ENCODE assay signal across 8 cellular contexts in genomic region chr14:64707661-64708060, GRCh38. TPM values are rescaled to one million over a fixed set of nuclear protein-coding genes. Genes with fewer than 3 reads are reported as not detected.
DNase-seq lines count a peak whose midpoint lies in the region; ATAC-seq and TF ChIP-seq lines count a peak whose summit lies in the region.

No MANE protein-coding gene starts in this region.

- no peaks in the 10 kb centered on the region for H3K9me3 ChIP-seq in right atrium auricular region
- H3K9me3 ChIP-seq in stomach smooth muscle (ENCODE audit: control insufficient read depth in 2 of 2, low read length in 2 of 2), result no peaks in the 10 kb centered on the region

- TF ChIP-seq CTCF in WTC11 (IDR thresholded peaks at IDR 0.05) (no peak), right atrium auricular region (IDR thresholded peaks at IDR 0.05) (no peak)

- H3K9ac ChIP-seq in stomach smooth muscle (ENCODE audit: low read length in 2 of 2), result no peak overlapping the region

- DNase-seq in activated CD4-positive, alpha-beta T cell treated with anti-CD3 and anti-CD28 coated beads for 36 hours, result peak; percentile 27
- no peak for DNase-seq in activated CD4-positive, alpha-beta T cell treated with anti-CD3 and anti-CD28 coated beads for 1 hour
- DNase-seq in WTC11 (ENCODE audit: low spot score) (no peak), right atrium auricular region (ENCODE audit: low spot score) (no peak), NCI-H1417 treated with DMSO at 0.1 percent for 48 hours (lab: John Stamatoyannopoulos, UW) (no peak), NCI-H2227 treated with DMSO at 0.1 percent for 48 hours (lab: John Stamatoyannopoulos, UW) (no peak)

- H3K27ac Mint-ChIP-seq in activated CD4-positive, alpha-beta T cell treated with anti-CD3 and anti-CD28 coated beads for 36 hours, result peak overlapping the region; percentile 26
- H3K27ac Mint-ChIP-seq in WTC11, result no peak overlapping the region; the same call in 1 of the 2 replicates

- H3K4me1 Mint-ChIP-seq in activated CD4-positive, alpha-beta T cell treated with anti-CD3 and anti-CD28 coated beads for 36 hours, result peaks cover 41% of the 10 kb centered on the region
- peaks cover 69% of the 10 kb centered on the region for H3K4me1 Mint-ChIP-seq in WTC11

- peaks cover 2% of the 10 kb centered on the region for H3K9me3 Mint-ChIP-seq in activated CD4-positive, alpha-beta T cell treated with anti-CD3 and anti-CD28 coated beads for 36 hours (ENCODE audit: low read depth)
- peaks cover 10% of the 10 kb centered on the region for H3K9me3 Mint-ChIP-seq in WTC11

- CTCF ChIA-PET in activated CD4-positive, alpha-beta T cell treated with anti-CD3 and anti-CD28 coated beads for 36 hours (lab: Charles Lee), result no interaction called here
- CTCF ChIA-PET in WTC11 (lab: Charles Lee), result interaction anchor here (1.0 to 5.9 kb wide), 9 partner anchors 9 to 197 kb away, joined by 3 to 40 read pairs (median 6); no protein-coding TSS in a partner anchor

- no peaks in the 10 kb centered on the region for H3K36me3 Mint-ChIP-seq in activated CD4-positive, alpha-beta T cell treated with anti-CD3 and anti-CD28 coated beads for 36 hours (ENCODE audit: low read depth)
- H3K36me3 Mint-ChIP-seq in WTC11, result peaks cover 16% of the 10 kb centered on the region

- peak overlapping the region; percentile 86 to 88 for H3K27ac ChIP-seq in right atrium auricular region
- H3K27ac ChIP-seq in stomach smooth muscle (ENCODE audit: low read length), result peak overlapping the region; percentile 74

- peak; percentile 37 for ATAC-seq in activated CD4-positive, alpha-beta T cell treated with anti-CD3 and anti-CD28 coated beads for 36 hours
- ATAC-seq in WTC11, result no peak
- no peak for ATAC-seq in GM21737 (IDR thresholded peaks at IDR 0.05; ENCODE audit: unreplicated experiment)

- H3K27me3 ChIP-seq in right atrium auricular region, result no peaks in the 10 kb centered on the region
- H3K27me3 ChIP-seq in stomach smooth muscle (ENCODE audit: control insufficient read depth in 1 of 2, insufficient read depth in 2 of 2, low read length in 2 of 2), result no peaks in the 10 kb centered on the region

- H3K4me1 ChIP-seq in right atrium auricular region (peaks cover 0 to 78% of the 10 kb centered on the region in 2 donors), stomach smooth muscle (ENCODE audit: control insufficient read depth, insufficient read depth, low read length) (peaks cover 64% of the 10 kb centered on the region)

- intact Hi-C loops in activated CD4-positive, alpha-beta T cell treated with anti-CD3 and anti-CD28 coated beads for 36 hours (cut with DNase I, micrococcal nuclease), result no loop called here

- H3K36me3 ChIP-seq in right atrium auricular region (no peaks in the 10 kb centered on the region), stomach smooth muscle (ENCODE audit: control insufficient read depth in 2 of 2, insufficient read depth in 2 of 2, low read length in 2 of 2) (no peaks in the 10 kb centered on the region)

- no peak overlapping the region for H3K4me3 Mint-ChIP-seq in activated CD4-positive, alpha-beta T cell treated with anti-CD3 and anti-CD28 coated beads for 36 hours
- peak overlapping the region; percentile 84 for H3K4me3 Mint-ChIP-seq in WTC11

- POLR2A ChIA-PET in activated CD4-positive, alpha-beta T cell treated with anti-CD3 and anti-CD28 coated beads for 36 hours (lab: Charles Lee), result no interaction called here
- POLR2A ChIA-PET in WTC11 (lab: Charles Lee), result interaction anchor here (1.1 to 6.7 kb wide), 3 partner anchors 9 to 23 kb away, joined by 3 to 52 read pairs (median 4); no protein-coding TSS in a partner anchor

- H3K4me3 ChIP-seq in right atrium auricular region (peak overlapping the region in 1 of 2 donors; percentile 69), stomach smooth muscle (ENCODE audit: low read length in 2 of 2) (peak overlapping the region in 1 of 2 donors; percentile 15)

- peaks cover 32% of the 10 kb centered on the region for H3K27me3 Mint-ChIP-seq in activated CD4-positive, alpha-beta T cell treated with anti-CD3 and anti-CD28 coated beads for 36 hours
- H3K27me3 Mint-ChIP-seq in WTC11 (ENCODE audit: low read depth), result peaks cover 3% of the 10 kb centered on the region

TF ChIP-seq in WTC11, 78 proteins besides CTCF, POLR2A, EP300 and RAD21 (continues in another document):
- TF ChIP-seq ZNF532 (CRISPR knock-in tag; IDR thresholded peaks at IDR 0.05; ENCODE audit: borderline replicate concordance), result no peak
- no peak for TF ChIP-seq TP53 (CRISPR knock-in tag; IDR thresholded peaks at IDR 0.05)
- TF ChIP-seq CBFB (CRISPR knock-in tag; IDR thresholded peaks at IDR 0.05; ENCODE audit: low read depth), result no peak
- TF ChIP-seq, protein P1, sequence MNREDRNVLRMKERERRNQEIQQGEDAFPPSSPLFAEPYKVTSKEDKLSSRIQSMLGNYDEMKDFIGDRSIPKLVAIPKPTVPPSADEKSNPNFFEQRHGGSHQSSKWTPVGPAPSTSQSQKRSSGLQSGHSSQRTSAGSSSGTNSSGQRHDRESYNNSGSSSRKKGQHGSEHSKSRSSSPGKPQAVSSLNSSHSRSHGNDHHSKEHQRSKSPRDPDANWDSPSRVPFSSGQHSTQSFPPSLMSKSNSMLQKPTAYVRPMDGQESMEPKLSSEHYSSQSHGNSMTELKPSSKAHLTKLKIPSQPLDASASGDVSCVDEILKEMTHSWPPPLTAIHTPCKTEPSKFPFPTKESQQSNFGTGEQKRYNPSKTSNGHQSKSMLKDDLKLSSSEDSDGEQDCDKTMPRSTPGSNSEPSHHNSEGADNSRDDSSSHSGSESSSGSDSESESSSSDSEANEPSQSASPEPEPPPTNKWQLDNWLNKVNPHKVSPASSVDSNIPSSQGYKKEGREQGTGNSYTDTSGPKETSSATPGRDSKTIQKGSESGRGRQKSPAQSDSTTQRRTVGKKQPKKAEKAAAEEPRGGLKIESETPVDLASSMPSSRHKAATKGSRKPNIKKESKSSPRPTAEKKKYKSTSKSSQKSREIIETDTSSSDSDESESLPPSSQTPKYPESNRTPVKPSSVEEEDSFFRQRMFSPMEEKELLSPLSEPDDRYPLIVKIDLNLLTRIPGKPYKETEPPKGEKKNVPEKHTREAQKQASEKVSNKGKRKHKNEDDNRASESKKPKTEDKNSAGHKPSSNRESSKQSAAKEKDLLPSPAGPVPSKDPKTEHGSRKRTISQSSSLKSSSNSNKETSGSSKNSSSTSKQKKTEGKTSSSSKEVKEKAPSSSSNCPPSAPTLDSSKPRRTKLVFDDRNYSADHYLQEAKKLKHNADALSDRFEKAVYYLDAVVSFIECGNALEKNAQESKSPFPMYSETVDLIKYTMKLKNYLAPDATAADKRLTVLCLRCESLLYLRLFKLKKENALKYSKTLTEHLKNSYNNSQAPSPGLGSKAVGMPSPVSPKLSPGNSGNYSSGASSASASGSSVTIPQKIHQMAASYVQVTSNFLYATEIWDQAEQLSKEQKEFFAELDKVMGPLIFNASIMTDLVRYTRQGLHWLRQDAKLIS (CRISPR knock-in tag; IDR thresholded peaks at IDR 0.05; ENCODE audit: borderline replicate concordance), result no peak
- no peak for TF ChIP-seq STAT6 (CRISPR knock-in tag; conservative IDR thresholded peaks at IDR 0.05; ENCODE audit: low read depth)
- no peak for TF ChIP-seq NFE2L1 (CRISPR knock-in tag; IDR thresholded peaks at IDR 0.05)

RNA-seq across cellular contexts. Expression of gene PLEKHG3, which starts 3.4 kb away (rescaled TPM):
- 1 to 10 TPM; 6.3 to 7.1 TPM for total RNA-seq in activated CD4-positive, alpha-beta T cell treated with anti-CD3 and anti-CD28 coated beads for 36 hours
- total RNA-seq in WTC11 (2021) (70.6 to 75.3 TPM (median 71.8 TPM) in 3 replicates), right atrium auricular region (10 to 100 TPM; 26.1 to 28.1 TPM)
